ENCODE assay signal across 8 cellular contexts in the genomic region with DNA sequence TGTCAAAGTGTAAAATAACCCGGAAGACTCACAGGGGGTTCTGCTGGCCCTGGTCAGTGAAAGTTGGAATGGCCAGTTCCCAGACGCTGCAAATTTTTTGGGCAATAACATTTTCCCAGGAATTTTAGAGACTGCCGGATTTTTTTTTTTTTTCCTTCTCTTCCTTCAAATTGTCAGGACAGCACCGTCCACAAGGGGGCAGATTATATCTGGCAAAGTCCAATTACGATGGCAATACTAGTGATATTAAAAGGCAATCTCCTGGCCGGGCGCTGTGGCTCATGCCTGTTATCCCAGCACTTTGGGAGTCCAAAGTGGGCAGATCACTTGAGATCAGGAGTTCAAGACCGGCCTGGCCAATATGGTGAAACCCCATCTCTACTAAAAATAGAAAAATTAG. TPM values are rescaled to one million over a fixed set of nuclear protein-coding genes. Genes with fewer than 3 reads are reported as not detected.
DNase-seq lines count a peak whose midpoint lies in the region; ATAC-seq, FAIRE-seq and TF ChIP-seq lines count a peak whose summit lies in the region.

No MANE protein-coding gene starts in this region.

- peak; percentile 49 for TF ChIP-seq CTCF in psoas muscle (IDR thresholded peaks at IDR 0.05)

- ATAC-seq in Right ventricle myocardium inferior, result no peak
- ATAC-seq in psoas muscle, result peak in 3 of 4 donors; percentile 50 to 57 (median 55)
- ATAC-seq in GM18909 (IDR thresholded peaks at IDR 0.05; ENCODE audit: poor library complexity, unreplicated experiment), result no peak

- H3K9me3 ChIP-seq in psoas muscle, result no peaks in the 10 kb centered on the region

- no peaks in the 10 kb centered on the region for H3K27me3 ChIP-seq in psoas muscle (ENCODE audit: insufficient read depth in 3 of 3, low read length in 2 of 3)

- H3K27ac ChIP-seq in psoas muscle, result no peak overlapping the region

- H3K4me3 ChIP-seq in psoas muscle, result no peak overlapping the region

- no peaks in the 10 kb centered on the region for H3K4me1 ChIP-seq in psoas muscle

- TF ChIP-seq POLR2A in GM12891 (IDR thresholded peaks at IDR 0.05; ENCODE audit: low read depth, low read length), result no peak

- WGBS in psoas muscle, 3 donors, result 6 to 20% (median 13%) methylated on average over 8 of the region's 8 CpGs

- no peaks in the 10 kb centered on the region for H3K36me3 ChIP-seq in psoas muscle (ENCODE audit: insufficient read depth in 1 of 2, low read depth in 1 of 2)

- peak; percentile 35 for DNase-seq in Right ventricle myocardium inferior (ENCODE audit: missing footprints)
- DNase-seq in cardiac septum (ENCODE audit: low spot score), result no peak
- DNase-seq in NCI-H1694 (lab: John Stamatoyannopoulos, UW), result peak; percentile 25
- DNase-seq in activated CD4-positive, alpha-beta T cell treated with anti-CD3 and anti-CD28 coated beads, Interleukin-2, amount 50 U/mL, for 4 hours, result peak; percentile 21 to 29
- peak; percentile 47 for DNase-seq in frontal cortex (ENCODE audit: low spot score in 2 of 2)
- peak in 1 of 2 donors; percentile 25 for DNase-seq in psoas muscle
- DNase-seq in GM12891 (ENCODE audit: insufficient read length, low spot score), result no peak

- intact Hi-C loops in Right ventricle myocardium inferior (cut with DNase I), result loop anchor here (2.0 kb wide), 1 partner anchor 24 kb away; no protein-coding TSS in a partner anchor
- intact Hi-C loops in cardiac septum (cut with DNase I), result no loop called here
- intact Hi-C loops in psoas muscle (cut with DNase I), result no loop called here

- FAIRE-seq in frontal cortex (lab: Jason Lieb, UNC) (no peak), GM12891 (lab: Jason Lieb, UNC) (no peak)

TF ChIP-seq in GM12891, 5 proteins besides CTCF, POLR2A, EP300 and RAD21:
- TF ChIP-seq POU2F2 (IDR thresholded peaks at IDR 0.05; ENCODE audit: low read depth, low read length) (no peak), PAX5 (IDR thresholded peaks at IDR 0.05; ENCODE audit: insufficient read depth, low read length, severe bottlenecking) (no peak), POLR2AphosphoS5 (IDR thresholded peaks at IDR 0.05; ENCODE audit: low read depth, low read length) (no peak), TAF1 (IDR thresholded peaks at IDR 0.05; ENCODE audit: low read depth, low read length) (no peak), SPI1 (IDR thresholded peaks at IDR 0.05; ENCODE audit: low read depth, low read length) (no peak)

RNA-seq across cellular contexts. Expression of gene SLC25A5, which starts 20.5 kb away (rescaled TPM):
- total RNA-seq in Right ventricle myocardium inferior (168 TPM), cardiac septum (251 TPM), frontal cortex (88.0 TPM), psoas muscle (100 to 1,000 TPM in 1 of 4 donors, 10 to 100 TPM in 3; 48.1 to 116 (median 59.6) TPM)
- polyA plus RNA-seq in psoas muscle, result 100 to 1,000 TPM in 1 of 3 donors, 10 to 100 TPM in 2; 29.1 to 304 (median 73.8) TPM
- polyA plus RNA-seq in GM12891 (2012; ENCODE audit: low read depth, missing spikeins), result 458 TPM

Comparison
In these comparisons a context has a peak if more than half of its experiments do, and no peak if none do; other contexts are left out.
1. DNase-seq: peak in Right ventricle myocardium inferior (single experiment), NCI-H1694 (single experiment), activated CD4-positive, alpha-beta T cell treated with anti-CD3 and anti-CD28 coated beads, Interleukin-2, amount 50 U/mL, for 4 hours (2 of 2) and frontal cortex (2 of 2); none in cardiac septum (single experiment) and GM12891 (single experiment).
2. ATAC-seq: peak in psoas muscle (3 of 4); none in Right ventricle myocardium inferior (single experiment) and GM18909 (single experiment).